ENCODE assay signal across 21 cellular contexts in genomic region chr10:119340893-119341235, GRCh38.
DNase-seq lines count a peak whose midpoint lies in the region; ATAC-seq and TF ChIP-seq lines count a peak whose summit lies in the region.
"Had no signal": no experiment of that assay in that cellular context is flagged by ENCODE, and none has a peak within 500 bp of the region (broad histone marks: within the 10 kb centered on the region; RNA-seq: fewer than 3 reads in every experiment).

No MANE protein-coding gene starts in this region.

- no peaks in the 10 kb centered on the region for H3K27me3 ChIP-seq in transverse colon
- H3K27me3 ChIP-seq: breast epithelium had no signal

- no peaks in the 10 kb centered on the region for H3K9me3 Mint-ChIP-seq in T-helper 2 cell treated with Interferon-gamma antibody and Interleukin-4, amounts not matched to agents 5 μg/mL and 100 μg/mL, for 36 hours
- no peaks in the 10 kb centered on the region for H3K9me3 Mint-ChIP-seq in naive B cell
- H3K9me3 Mint-ChIP-seq: activated CD8-positive, alpha-beta T cell treated with anti-CD3 and anti-CD28 coated beads for 36 hours; activated naive CD8-positive, alpha-beta T cell treated with anti-CD3 and anti-CD28 coated beads, Interleukin-2, amount 10 ng/mL, durations not matched to agents 7 days and 5 days had no signal

- H3K4me1 Mint-ChIP-seq in T-helper 2 cell treated with Interferon-gamma antibody and Interleukin-4, amounts not matched to agents 5 μg/mL and 100 μg/mL, for 36 hours (ENCODE audit: low read depth), result peaks cover 23% of the 10 kb centered on the region
- H3K4me1 Mint-ChIP-seq in naive B cell, result peaks cover 36 to 46% (median 38%) of the 10 kb centered on the region in 3 donors

- TF ChIP-seq EP300 in transverse colon (IDR thresholded peaks at IDR 0.05; ENCODE audit: low read depth), result no peak

- no peak for TF ChIP-seq POLR2A in transverse colon (IDR thresholded peaks at IDR 0.05)

- ATAC-seq in naive B cell (ENCODE audit: low read depth in 2 of 2), result no peak
- ATAC-seq in HG02678 (IDR thresholded peaks at IDR 0.05; ENCODE audit: unreplicated experiment), result no peak

- no peak for DNase-seq in T-helper 2 cell treated with Interferon-gamma antibody and Interleukin-4, amounts not matched to agents 5 μg/mL and 100 μg/mL, for 36 hours (ENCODE audit: low spot score)
- DNase-seq in T-helper 2 cell (no peak), fibroblast of villous mesenchyme (ENCODE audit: low read depth) (peak; percentile 40), naive B cell (no peak), transverse colon (no peak), NCI-H1105 (lab: John Stamatoyannopoulos, UW) (no peak)
- DNase-seq in activated CD4-positive, CD25-positive, alpha-beta regulatory T cell (lab: John Stamatoyannopoulos, UW), result no peak
- DNase-seq: activated naive CD8-positive, alpha-beta T cell treated with anti-CD3 and anti-CD28 coated beads, Interleukin-2, amount 10 ng/mL, durations not matched to agents 7 days and 5 days; Kasumi-1; NCI-H1092 treated with DMSO at 0.1 percent for 48 hours; occipital lobe; SW 1271; WERI-Rb-1 had no signal

- no peak for TF ChIP-seq CTCF in fibroblast of villous mesenchyme (IDR thresholded peaks at IDR 0.05; ENCODE audit: insufficient read depth, low read depth, low read length)
- no peak for TF ChIP-seq CTCF in transverse colon (IDR thresholded peaks at IDR 0.05)

- in situ Hi-C loops in transverse colon (cut with MboI; ENCODE audit: low pct_ligation_motif_present in 1 of 4, low pct_unique_long_range_greater_than_20kb in 1 of 4, low sequenced_read_pairs in 3 of 4), result no loop called here

- H3K4me1 ChIP-seq in transverse colon, result peaks cover 0 to 23% (median 15%) of the 10 kb centered on the region in 4 donors
- H3K4me1 ChIP-seq: breast epithelium, HAP-1 had no signal

- H3K4me3 Mint-ChIP-seq in T-helper 2 cell treated with Interferon-gamma antibody and Interleukin-4, amounts not matched to agents 5 μg/mL and 100 μg/mL, for 36 hours, result no peak overlapping the region
- no peak overlapping the region for H3K4me3 Mint-ChIP-seq in naive B cell
- H3K4me3 Mint-ChIP-seq: activated CD8-positive, alpha-beta T cell treated with anti-CD3 and anti-CD28 coated beads for 36 hours; activated naive CD8-positive, alpha-beta T cell treated with anti-CD3 and anti-CD28 coated beads, Interleukin-2, amount 10 ng/mL, durations not matched to agents 7 days and 5 days; mesothelial cell of epicardium had no signal

- H3K36me3 ChIP-seq in transverse colon, result no peaks in the 10 kb centered on the region
- H3K36me3 ChIP-seq: breast epithelium, HAP-1, thoracic aorta, WERI-Rb-1 had no signal

- no peaks in the 10 kb centered on the region for H3K9me3 ChIP-seq in transverse colon
- H3K9me3 ChIP-seq: breast epithelium, HAP-1, thoracic aorta had no signal

- intact Hi-C loops in transverse colon (cut with DNase I; ENCODE audit: low total_unique reads), result no loop called here

- 80% methylated on average over 1 to 6 of the region's 6 CpGs for WGBS in transverse colon (ENCODE audit: low coverage in 1 of 2), 2 donors

- H3K27ac ChIP-seq in transverse colon, result peak overlapping the region; percentile 44 to 69 (median 65)
- H3K27ac ChIP-seq: breast epithelium, RWPE1, skin epidermis, thoracic aorta, WERI-Rb-1 had no signal

- no peaks in the 10 kb centered on the region for H3K27me3 Mint-ChIP-seq in T-helper 2 cell treated with Interferon-gamma antibody and Interleukin-4, amounts not matched to agents 5 μg/mL and 100 μg/mL, for 36 hours (ENCODE audit: low read depth)
- no peaks in the 10 kb centered on the region for H3K27me3 Mint-ChIP-seq in naive B cell
- H3K27me3 Mint-ChIP-seq: activated CD8-positive, alpha-beta T cell treated with anti-CD3 and anti-CD28 coated beads for 36 hours; activated naive CD8-positive, alpha-beta T cell treated with anti-CD3 and anti-CD28 coated beads, Interleukin-2, amount 10 ng/mL, durations not matched to agents 7 days and 5 days had no signal

- no peak overlapping the region for H3K4me3 ChIP-seq in fibroblast of villous mesenchyme (ENCODE audit: low read depth, low read length)
- no peak overlapping the region for H3K4me3 ChIP-seq in transverse colon
- H3K4me3 ChIP-seq: breast epithelium, HAP-1, skin epidermis, thoracic aorta had no signal

- H3K27ac Mint-ChIP-seq in T-helper 2 cell treated with Interferon-gamma antibody and Interleukin-4, amounts not matched to agents 5 μg/mL and 100 μg/mL, for 36 hours, result peak overlapping the region; percentile 28
- H3K27ac Mint-ChIP-seq in naive B cell, result peak overlapping the region in 5 of 6 donors; percentile 11 to 81 (median 68)
- H3K27ac Mint-ChIP-seq: activated naive CD8-positive, alpha-beta T cell treated with anti-CD3 and anti-CD28 coated beads, Interleukin-2, amount 10 ng/mL, durations not matched to agents 7 days and 5 days had no signal

- H3K36me3 Mint-ChIP-seq in T-helper 2 cell treated with Interferon-gamma antibody and Interleukin-4, amounts not matched to agents 5 μg/mL and 100 μg/mL, for 36 hours (ENCODE audit: low read depth), result peaks cover 29% of the 10 kb centered on the region
- peaks cover 15 to 19% of the 10 kb centered on the region in 2 donors for H3K36me3 Mint-ChIP-seq in naive B cell
